In the genomic region with DNA sequence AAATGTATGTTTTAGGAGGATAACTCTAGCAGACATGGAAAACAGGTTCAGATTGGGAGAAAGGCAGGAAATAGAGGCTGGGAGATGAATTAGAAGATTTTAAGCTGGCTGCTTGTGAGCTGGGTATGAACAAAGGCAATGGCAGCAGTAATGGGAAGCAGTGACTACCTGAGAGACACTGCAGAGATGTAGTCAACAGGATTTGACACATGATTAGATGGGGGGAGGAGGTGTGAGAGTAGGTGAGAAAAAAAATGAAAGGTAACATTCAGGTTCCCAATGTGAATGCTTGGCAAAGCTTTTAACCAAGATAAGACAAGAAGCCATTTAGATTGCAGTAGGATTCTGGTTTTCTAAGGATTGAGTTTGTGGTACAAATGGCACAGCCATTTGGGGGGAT, we compare ENCODE assay signal across 25 cellular contexts. TPM values are rescaled to one million over a fixed set of nuclear protein-coding genes. Genes with fewer than 3 reads are reported as not detected.
"Had no signal": no experiment of that assay in that cellular context is flagged by ENCODE, and none has a peak within 500 bp of the region (broad histone marks: within the 10 kb centered on the region; RNA-seq: fewer than 3 reads in every experiment).

No MANE protein-coding gene starts in this region.

- H3K9me3 ChIP-seq: colonic mucosa, heart right ventricle, left lung, ovary, prostate gland, testis, upper lobe of left lung had no signal

- H3K36me3 ChIP-seq: brain microvascular endothelial cell, colonic mucosa, heart right ventricle, left lung, ovary, prostate gland, upper lobe of left lung had no signal

- H3K4me1 Mint-ChIP-seq: activated B cell treated with CpG ODN at 0.5 μM for 24 hours had no signal

- ATAC-seq: activated CD4-positive, alpha-beta T cell treated with anti-CD3 and anti-CD28 coated beads for 36 hours; heart right ventricle; left lung; naive thymus-derived CD8-positive, alpha-beta T cell had no signal

- H3K27me3 Mint-ChIP-seq: activated CD4-positive, alpha-beta T cell treated with anti-CD3 and anti-CD28 coated beads for 36 hours; activated naive CD4-positive, alpha-beta T cell treated with anti-CD3 and anti-CD28 coated beads, Interleukin-2, amount 50 U/mL, for 24 hours; naive thymus-derived CD8-positive, alpha-beta T cell had no signal

- DNase-seq: activated B cell treated with CpG ODN at 0.5 μM for 24 hours; activated CD4-positive, alpha-beta T cell treated with anti-CD3 and anti-CD28 coated beads for 36 hours; activated CD4-positive, alpha-beta T cell treated with anti-CD3 and anti-CD28 coated beads, Interleukin-2, amount 50 U/mL, for 4 hours; activated effector memory CD4-positive, alpha-beta T cell treated with anti-CD3 and anti-CD28 coated beads, Interleukin-2, amount 50 U/mL, for 16 hours; activated T-cell treated with anti-CD3 and anti-CD28 coated beads, Interleukin-2, amount 50 U/mL, for 48 hours; anterior cingulate cortex; brain microvascular endothelial cell; colonic mucosa; foreskin fibroblast; heart right ventricle; left lung; naive thymus-derived CD8-positive, alpha-beta T cell; ovary; stimulated activated CD4-positive, alpha-beta T cell treated with anti-CD3 and anti-CD28 coated beads, Interleukin-2, amount 100 ng/mL, for 48 hours; stimulated activated CD8-positive, alpha-beta memory T cell treated with anti-CD3 and anti-CD28 coated beads, Interleukin-4, amount 100 ng/mL, for 48 hours; stimulated activated naive CD4-positive, alpha-beta T cell; T1000; testis; upper lobe of left lung had no signal

- H3K4me1 ChIP-seq: colonic mucosa, left lung, prostate gland, testis, upper lobe of left lung had no signal

- H3K27me3 ChIP-seq: brain microvascular endothelial cell, colonic mucosa, ovary, testis, upper lobe of left lung had no signal

- H3K4me3 Mint-ChIP-seq: activated B cell treated with CpG ODN at 0.5 μM for 24 hours; activated CD4-positive, alpha-beta T cell treated with anti-CD3 and anti-CD28 coated beads for 36 hours; activated naive CD4-positive, alpha-beta T cell treated with anti-CD3 and anti-CD28 coated beads, Interleukin-2, amount 50 U/mL, for 24 hours; mesothelial cell of epicardium; naive thymus-derived CD8-positive, alpha-beta T cell; T-helper 1 cell treated with Interleukin-12 subunit alpha and Interleukin-12 subunit beta and Interleukin-4 antibody, amounts not matched to agents 30 μg/mL and 1 μg/mL, for 36 hours had no signal

- H3K27ac ChIP-seq: brain microvascular endothelial cell, colonic mucosa, heart right ventricle, left lung, ovary, prostate gland, testis, upper lobe of left lung had no signal

- H3K4me3 ChIP-seq: colonic mucosa, heart right ventricle, left lung, lung, ovary, prostate gland, testis, upper lobe of left lung had no signal

- H3K27ac Mint-ChIP-seq: activated B cell treated with CpG ODN at 0.5 μM for 24 hours; activated CD4-positive, alpha-beta T cell treated with anti-CD3 and anti-CD28 coated beads for 36 hours; activated naive CD4-positive, alpha-beta T cell treated with anti-CD3 and anti-CD28 coated beads, Interleukin-2, amount 50 U/mL, for 24 hours; mesothelial cell of epicardium; naive thymus-derived CD8-positive, alpha-beta T cell; T-helper 1 cell treated with Interleukin-12 subunit alpha and Interleukin-12 subunit beta and Interleukin-4 antibody, amounts not matched to agents 30 μg/mL and 1 μg/mL, for 36 hours had no signal

- H3K9me3 Mint-ChIP-seq: activated B cell treated with CpG ODN at 0.5 μM for 24 hours; activated naive CD4-positive, alpha-beta T cell treated with anti-CD3 and anti-CD28 coated beads, Interleukin-2, amount 50 U/mL, for 24 hours; mesothelial cell of epicardium; naive thymus-derived CD8-positive, alpha-beta T cell; T-helper 1 cell treated with Interleukin-12 subunit alpha and Interleukin-12 subunit beta and Interleukin-4 antibody, amounts not matched to agents 30 μg/mL and 1 μg/mL, for 36 hours had no signal

- H3K36me3 Mint-ChIP-seq: mesothelial cell of epicardium; naive thymus-derived CD8-positive, alpha-beta T cell had no signal

RNA-seq across cellular contexts. Expression of gene IFNE, which starts 22.8 kb away (rescaled TPM):
- total RNA-seq: activated B cell treated with CpG ODN at 0.5 μM for 24 hours; activated CD4-positive, alpha-beta T cell treated with anti-CD3 and anti-CD28 coated beads for 36 hours; colonic mucosa; epithelial cell of proximal tubule; heart right ventricle; left lung; lung; prostate gland; upper lobe of left lung had no signal
- polyA plus RNA-seq: heart right ventricle; naive thymus-derived CD8-positive, alpha-beta T cell; ovary had no signal
